ENCODE assay signal across 14 cellular contexts in the genomic region with DNA sequence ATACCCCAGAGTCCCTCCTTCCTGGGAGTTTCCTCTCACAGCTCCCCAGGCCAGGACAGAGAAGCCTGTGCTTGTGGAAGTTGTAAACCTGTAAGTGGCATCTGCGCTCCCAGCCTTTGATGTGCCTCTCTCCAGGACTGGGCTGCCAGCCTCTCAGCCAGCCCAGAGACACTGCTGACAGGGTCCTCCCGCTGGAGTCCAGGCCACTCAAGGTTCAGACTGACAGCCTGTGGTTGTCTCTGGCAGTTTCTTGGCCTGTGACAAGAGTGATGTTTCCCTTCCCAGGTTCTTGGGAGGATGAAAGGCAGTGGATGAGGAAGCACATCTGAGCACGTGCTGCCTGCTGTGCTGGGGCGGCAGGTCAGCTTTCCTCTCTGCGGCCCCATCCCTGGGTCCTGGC. TPM values are rescaled to one million over a fixed set of nuclear protein-coding genes. Genes with fewer than 3 reads are reported as not detected.
DNase-seq lines count a peak whose midpoint lies in the region; ATAC-seq, FAIRE-seq and TF ChIP-seq lines count a peak whose summit lies in the region.
"Had no signal": no experiment of that assay in that cellular context is flagged by ENCODE, and none has a peak within 500 bp of the region (broad histone marks: within the 10 kb centered on the region; RNA-seq: fewer than 3 reads in every experiment).

No MANE protein-coding gene starts in this region.

- H3K4me1 Mint-ChIP-seq in T-helper 2 cell treated with Interferon-gamma antibody and Interleukin-4, amounts not matched to agents 5 μg/mL and 100 μg/mL, for 36 hours (ENCODE audit: low read depth), result peaks cover 31% of the 10 kb centered on the region
- H3K4me1 Mint-ChIP-seq in T-cell, result peaks cover 49 to 71% (median 69%) of the 10 kb centered on the region in 3 donors

- no peak overlapping the region for H3K27ac ChIP-seq in kidney (ENCODE audit: low read depth in 2 of 2, low read length in 2 of 2)
- H3K27ac ChIP-seq in stomach, result peak overlapping the region in 3 of 5 donors; percentile 41 to 85 (median 84)
- H3K27ac ChIP-seq: PC-9 had no signal

- no peak overlapping the region for H3K9ac ChIP-seq in kidney (ENCODE audit: low read length in 2 of 2)

- H3K27me3 ChIP-seq in stomach, result no peaks in the 10 kb centered on the region
- H3K27me3 ChIP-seq: testis had no signal

- no peak for FAIRE-seq in kidney (lab: Jason Lieb, UNC)
- FAIRE-seq in GM12892 (lab: Jason Lieb, UNC), result no peak

- peak overlapping the region; percentile 71 for H3K27ac Mint-ChIP-seq in T-helper 2 cell treated with Interferon-gamma antibody and Interleukin-4, amounts not matched to agents 5 μg/mL and 100 μg/mL, for 36 hours
- H3K27ac Mint-ChIP-seq in T-cell, result peak overlapping the region; percentile 34 to 41

- H3K27me3 Mint-ChIP-seq in T-helper 2 cell treated with Interferon-gamma antibody and Interleukin-4, amounts not matched to agents 5 μg/mL and 100 μg/mL, for 36 hours (ENCODE audit: low read depth), result no peaks in the 10 kb centered on the region
- no peaks in the 10 kb centered on the region for H3K27me3 Mint-ChIP-seq in T-cell

- TF ChIP-seq POLR2A in stomach (IDR thresholded peaks at IDR 0.05) (no peak), GM12892 (IDR thresholded peaks at IDR 0.05; ENCODE audit: low read depth, low read length) (no peak)

- peaks cover 1% of the 10 kb centered on the region for H3K36me3 Mint-ChIP-seq in T-helper 2 cell treated with Interferon-gamma antibody and Interleukin-4, amounts not matched to agents 5 μg/mL and 100 μg/mL, for 36 hours (ENCODE audit: low read depth)
- no peaks in the 10 kb centered on the region for H3K36me3 Mint-ChIP-seq in T-cell

- CTCF ChIA-PET in T-cell (lab: Charles Lee), result no interaction called here

- no peak for TF ChIP-seq CTCF in kidney (IDR thresholded peaks at IDR 0.05; ENCODE audit: borderline replicate concordance, extremely low read depth, insufficient read depth)
- TF ChIP-seq CTCF in stomach (IDR thresholded peaks at IDR 0.05), result no peak

- WGBS in stomach, 5 donors, result 81 to 92% (median 83%) methylated on average over 5 of the region's 5 CpGs

- ATAC-seq in T-cell (replicated peaks in 1 of 4), result no peak

- DNase-seq in T-helper 2 cell treated with Interferon-gamma antibody and Interleukin-4, amounts not matched to agents 5 μg/mL and 100 μg/mL, for 36 hours (ENCODE audit: low spot score), result no peak
- DNase-seq in T-helper 2 cell, result no peak
- no peak for DNase-seq in T-cell
- peak; percentile 68 for DNase-seq in kidney
- DNase-seq in stomach, result no peak
- DNase-seq in GM12892 (ENCODE audit: insufficient read length), result no peak
- DNase-seq in Ammon's horn (ENCODE audit: low spot score), result no peak
- DNase-seq in activated effector memory CD4-positive, alpha-beta T cell treated with Interleukin-2 at 50 U/mL for 16 hours, result no peak
- DNase-seq: activated CD8-positive, alpha-beta memory T cell treated with anti-CD3 and anti-CD28 coated beads for 24 hours; DMS 273 treated with DMSO at 0.1 percent for 48 hours; NCI-H2227 treated with DMSO at 0.1 percent for 48 hours; PC-9; testis had no signal

- H3K4me1 ChIP-seq in kidney (ENCODE audit: control insufficient read depth in 1 of 2, insufficient read depth in 1 of 2, low read depth in 1 of 2, low read length in 2 of 2) (peaks cover 18 to 33% of the 10 kb centered on the region in 2 donors), stomach (peaks cover 37 to 85% (median 78%) of the 10 kb centered on the region in 4 donors)

- no peak for TF ChIP-seq EP300 in stomach (IDR thresholded peaks at IDR 0.05)

- H3K4me3 Mint-ChIP-seq in T-helper 2 cell treated with Interferon-gamma antibody and Interleukin-4, amounts not matched to agents 5 μg/mL and 100 μg/mL, for 36 hours, result no peak overlapping the region
- H3K4me3 Mint-ChIP-seq in T-cell, result peak overlapping the region in 1 of 3 donors; percentile 42
- H3K4me3 Mint-ChIP-seq: T-helper 1 cell treated with Interleukin-12 subunit alpha and Interleukin-12 subunit beta and Interleukin-4 antibody, amounts not matched to agents 30 μg/mL and 1 μg/mL, for 36 hours had no signal

- no peak overlapping the region for H3K4me3 ChIP-seq in kidney (ENCODE audit: low read length in 2 of 2)
- no peak overlapping the region for H3K4me3 ChIP-seq in stomach
- H3K4me3 ChIP-seq: PC-9, testis had no signal

- H3K9me3 ChIP-seq in kidney (ENCODE audit: control insufficient read depth in 1 of 2, low read length in 2 of 2) (no peaks in the 10 kb centered on the region), stomach (no peaks in the 10 kb centered on the region)
- H3K9me3 ChIP-seq: testis had no signal

- POLR2A ChIA-PET in T-cell (lab: Charles Lee), result no interaction called here

- intact Hi-C loops in kidney (cut with DNase I), result no loop called here
- intact Hi-C loops in stomach (cut with DNase I; ENCODE audit: low total_unique reads), result no loop called here

- no peaks in the 10 kb centered on the region for H3K9me3 Mint-ChIP-seq in T-helper 2 cell treated with Interferon-gamma antibody and Interleukin-4, amounts not matched to agents 5 μg/mL and 100 μg/mL, for 36 hours
- no peaks in the 10 kb centered on the region for H3K9me3 Mint-ChIP-seq in T-cell
- H3K9me3 Mint-ChIP-seq: T-helper 1 cell treated with Interleukin-12 subunit alpha and Interleukin-12 subunit beta and Interleukin-4 antibody, amounts not matched to agents 30 μg/mL and 1 μg/mL, for 36 hours had no signal

- H3K36me3 ChIP-seq in kidney (ENCODE audit: control insufficient read depth in 1 of 2, insufficient read depth in 2 of 2, low read length in 2 of 2), result no peaks in the 10 kb centered on the region
- no peaks in the 10 kb centered on the region for H3K36me3 ChIP-seq in stomach

RNA-seq across cellular contexts. Expression of a gene that starts 3.0 kb away (rescaled TPM):
- total RNA-seq in T-cell, result 10 to 100 TPM; 17.6 to 20.0 (median 18.4) TPM
- 63.7 TPM for total RNA-seq in kidney
- 43.1 TPM for polyA plus RNA-seq in kidney (ENCODE audit: insufficient read depth, low read depth, low replicate concordance)
- total RNA-seq in stomach, result 10 to 100 TPM; 12.8 to 40.9 (median 14.7) TPM
- polyA plus RNA-seq in stomach, result 10 to 100 TPM in 1 of 3 donors, 1 to 10 TPM in 2; 4.9 to 10.5 (median 8.6) TPM
- polyA plus RNA-seq in GM12892 (2012; ENCODE audit: missing spikeins), result 2.2 TPM

RNA-seq across cellular contexts. Expression of a gene that starts 18.7 kb away (rescaled TPM):
- total RNA-seq in T-cell (1 to 10 TPM in 2 of 5 donors, under 1 TPM in 3; 0.30 to 1.9 (median 0.76) TPM), kidney (0.63 TPM), stomach (1 to 10 TPM in 1 of 5 donors, not detected in 4; 2.0 TPM)
- polyA plus RNA-seq in kidney (ENCODE audit: insufficient read depth, low read depth, low replicate concordance) (not detected), stomach (1 to 10 TPM; 2.3 to 4.0 (median 3.1) TPM)
- 17.0 TPM for polyA plus RNA-seq in GM12892 (2012; ENCODE audit: missing spikeins)

Comparison
In these comparisons a context has a peak if more than half of its experiments do, and no peak if none do; other contexts are left out.
1. H3K27ac ChIP-seq: peak in stomach (3 of 5); none in kidney (0 of 2).